In the genomic region with DNA sequence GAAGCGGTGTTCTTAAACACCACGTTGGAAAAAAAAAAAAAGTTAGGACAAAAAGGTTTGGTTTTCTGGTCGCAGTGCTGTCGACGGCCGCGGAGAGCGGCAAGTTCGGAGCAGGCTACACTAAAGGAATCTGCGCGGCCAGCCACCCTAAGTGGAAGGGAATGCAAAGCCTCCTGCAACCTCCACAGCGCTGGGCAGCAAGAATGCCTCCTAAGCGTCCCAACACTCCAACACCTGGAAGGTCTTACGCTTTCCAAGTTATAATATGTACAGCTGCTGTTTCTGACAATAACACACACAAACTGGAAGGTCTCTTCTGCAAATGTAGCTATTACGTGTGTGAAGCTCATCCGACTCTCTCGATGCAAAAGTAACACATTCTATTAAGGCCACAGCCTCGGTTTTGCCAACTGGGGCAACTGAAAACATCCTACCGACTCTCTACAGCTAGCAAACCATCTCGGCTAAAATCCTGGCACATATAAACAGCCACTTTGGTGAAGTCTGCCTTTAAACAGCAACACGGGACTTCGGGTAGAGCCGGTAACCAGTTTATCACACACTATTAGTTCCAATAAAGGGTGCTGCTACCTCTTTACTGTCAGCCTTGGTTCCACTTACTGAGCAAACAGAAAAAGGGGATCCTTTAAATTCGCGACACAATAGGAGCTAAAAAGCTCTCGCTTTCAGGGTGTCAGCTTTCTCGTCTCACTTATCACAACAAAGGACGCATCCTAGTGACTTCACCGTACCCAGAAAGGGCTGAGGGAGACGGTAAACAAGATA, we compare ENCODE assay signal across 8 cellular contexts. TPM values are rescaled to one million over a fixed set of nuclear protein-coding genes. Genes with fewer than 3 reads are reported as not detected.
DNase-seq lines count a peak whose midpoint lies in the region; ATAC-seq and TF ChIP-seq lines count a peak whose summit lies in the region.

No MANE protein-coding gene starts in this region.

- in situ Hi-C loops in astrocyte of the spinal cord (cut with HindIII; ENCODE audit: low sequenced_read_pairs), result no loop called here

- peak overlapping the region; percentile 94 for H3K4me3 ChIP-seq in astrocyte of the spinal cord (ENCODE audit: low read depth, low read length)
- peak overlapping the region; percentile 88 for H3K4me3 ChIP-seq in iPS-11a (ENCODE audit: low read depth, low read length)

- ATAC-seq in Right ventricle myocardium inferior (peak; percentile 38), HG03354 (IDR thresholded peaks at IDR 0.05; ENCODE audit: poor library complexity, severe bottlenecking, unreplicated experiment) (peak; percentile 20), GM18861 (IDR thresholded peaks at IDR 0.05; ENCODE audit: unreplicated experiment) (no peak)

- DNase-seq in Right ventricle myocardium inferior (ENCODE audit: missing footprints), result peak; percentile 73
- DNase-seq in cardiac septum (ENCODE audit: low spot score), result no peak
- peak; percentile 72 for DNase-seq in astrocyte of the spinal cord (ENCODE audit: low read depth, low spot score)
- DNase-seq in renal cortical epithelial cell (ENCODE audit: low read depth), result peak; percentile 62

- TF ChIP-seq CTCF in astrocyte of the spinal cord (IDR thresholded peaks at IDR 0.05; ENCODE audit: low read depth, low read length), result no peak

- intact Hi-C loops in Right ventricle myocardium inferior (cut with DNase I), result loop anchor here (1.0 to 5.0 kb wide), 5 partner anchors 60 to 419 kb away; a partner anchor contains a TSS
- intact Hi-C loops in cardiac septum (cut with DNase I), result loop anchor here (2.0 to 10.0 kb wide), 4 partner anchors 180 to 453 kb away; a partner anchor contains a TSS

TF ChIP-seq in PFSK-1, 5 proteins besides CTCF, POLR2A, EP300 and RAD21:
- no peak for TF ChIP-seq POLR2AphosphoS5 (IDR thresholded peaks at IDR 0.05; ENCODE audit: low read depth, low read length)
- 0 out of 2 replicates have a peak, but pooled peaks have one; percentile 18 for TF ChIP-seq SIN3A (IDR thresholded peaks at IDR 0.05; ENCODE audit: borderline replicate concordance, insufficient read depth, low read length)

RNA-seq across cellular contexts. Expression of a gene that starts 0.9 kb away (rescaled TPM):
- 11.0 TPM for total RNA-seq in Right ventricle myocardium inferior
- 12.1 TPM for total RNA-seq in cardiac septum
- 2.6 TPM for polyA plus RNA-seq in PFSK-1 (2012; ENCODE audit: insufficient read length, low read depth)
- 45.3 and 89.7 TPM in 2 replicates for total RNA-seq in renal cortical epithelial cell
